15 cellular contexts compared by ENCODE assay signal in the genomic region with DNA sequence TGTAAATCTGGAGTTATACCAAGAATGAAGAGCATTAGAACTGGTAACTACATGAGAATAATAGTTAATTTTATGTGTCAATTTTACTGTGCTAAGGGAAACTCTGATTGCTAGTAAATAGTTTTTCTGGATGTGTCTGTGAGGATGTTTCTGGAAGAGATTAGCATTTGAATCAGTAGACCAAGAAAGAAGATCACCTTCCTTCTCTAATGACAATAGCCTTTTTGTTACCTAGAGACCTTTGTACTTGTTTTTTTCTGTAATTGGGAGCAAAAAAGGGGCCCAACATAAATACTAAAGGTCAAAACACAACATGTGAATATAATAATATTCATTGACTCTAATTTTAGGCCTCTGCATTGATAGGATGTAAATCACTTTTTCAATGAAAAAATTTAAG.
DNase-seq lines count a peak whose midpoint lies in the region; FAIRE-seq and TF ChIP-seq lines count a peak whose summit lies in the region.
"Had no signal": no experiment of that assay in that cellular context is flagged by ENCODE, and none has a peak within 500 bp of the region (broad histone marks: within the 10 kb centered on the region; RNA-seq: fewer than 3 reads in every experiment).

No MANE protein-coding gene starts in this region.

- no peak for TF ChIP-seq CTCF in H1 (IDR thresholded peaks at IDR 0.05; ENCODE audit: control extremely low read depth in 1 of 3, insufficient read depth in 1 of 3, low read depth in 1 of 3, low read length in 3 of 3)

- H3K27me3 Mint-ChIP-seq in T-helper 2 cell treated with Interferon-gamma antibody and Interleukin-4, amounts not matched to agents 5 μg/mL and 100 μg/mL, for 36 hours (ENCODE audit: low read depth), result no peaks in the 10 kb centered on the region
- H3K27me3 Mint-ChIP-seq: B cell had no signal

- no peak overlapping the region for H4K91ac ChIP-seq in H1 (replicated peaks; ENCODE audit: insufficient read length, low read length)

- peak overlapping the region; percentile 92 for H4K5ac ChIP-seq in H1 (ENCODE audit: insufficient read length, low read depth, low read length)

- CTCF ChIA-PET in H1 (lab: Charles Lee; ENCODE audit: partially characterized antibody), result no interaction called here

- peaks cover 31% of the 10 kb centered on the region for H3K9me3 ChIP-seq in HUES48 (ENCODE audit: control insufficient read depth, insufficient read depth, low read length)
- peaks cover 22 to 23% of the 10 kb centered on the region in 2 experiments for H3K9me3 ChIP-seq in H1 (ENCODE audit: insufficient read depth in 2 of 2, low read depth in 1 of 2, low read length in 1 of 2)

- H2AFZ ChIP-seq in H1 (ENCODE audit: low read length), result no peak overlapping the region

- H2BK120ac ChIP-seq in H1 (replicated peaks; ENCODE audit: low read depth, low read length), result no peak overlapping the region

- no peak for TF ChIP-seq POLR2A in H1 (IDR thresholded peaks at IDR 0.05; ENCODE audit: control extremely low read depth in 1 of 2, low read depth in 2 of 2, low read length in 2 of 2)

- DNase-seq in H1 (ENCODE audit: low read depth in 1 of 2, low spot score in 2 of 2) (no peak), iPS-NIHi11 (ENCODE audit: low spot score) (peak; percentile 14), ecto neural progenitor cell (ENCODE audit: low spot score) (no peak), UCSD-AML1 (lab: John Stamatoyannopoulos, UW; ENCODE audit: unreplicated experiment) (no peak)
- no peak for DNase-seq in T-helper 2 cell treated with Interferon-gamma antibody and Interleukin-4, amounts not matched to agents 5 μg/mL and 100 μg/mL, for 36 hours (ENCODE audit: low spot score)
- DNase-seq: Calu3; CD8-positive, alpha-beta T cell; DMS79 treated with DMSO at 0.1 percent for 48 hours; GF-D8; GOT3 had no signal

- no peak overlapping the region for H3K4me3 Mint-ChIP-seq in T-helper 2 cell treated with Interferon-gamma antibody and Interleukin-4, amounts not matched to agents 5 μg/mL and 100 μg/mL, for 36 hours
- H3K4me3 Mint-ChIP-seq: B cell; CD8-positive, alpha-beta T cell had no signal

- no peak overlapping the region for H2BK5ac ChIP-seq in H1 (ENCODE audit: low read depth, low read length)

- no peak overlapping the region for H3K23ac ChIP-seq in H1 (ENCODE audit: insufficient read length)

- H3K9ac ChIP-seq in HUES48 (ENCODE audit: low read depth, low read length) (no peak overlapping the region), H1 (replicated peaks in 1 of 4; ENCODE audit: extremely low read depth in 1 of 4, low read depth in 3 of 4, low read length in 3 of 4) (no peak overlapping the region)
- H3K9ac ChIP-seq: BLaER1 treated with 17β-estradiol and CSF1 and Interleukin-3, amounts not matched to agents 10 nM and 100 nM had no signal

- H3K79me2 ChIP-seq in H1 (ENCODE audit: control insufficient read depth in 1 of 2, insufficient read depth in 2 of 2, low read length in 2 of 2), result no peaks in the 10 kb centered on the region

- peak overlapping the region; percentile 13; the same call in 1 of the 2 replicates for H3K4me3 ChIP-seq in HUES48 (ENCODE audit: low read depth, low read length)
- peak overlapping the region in 1 of 4 experiments; percentile 40; a peak in 2 of 8 replicates for H3K4me3 ChIP-seq in H1 (ENCODE audit: extremely low read depth in 1 of 4, insufficient read depth in 2 of 4, low read depth in 3 of 4, low read length in 4 of 4)
- H3K4me3 ChIP-seq: BLaER1 treated with 17β-estradiol and CSF1 and Interleukin-3, amounts not matched to agents 10 nM and 100 nM; HAP-1 had no signal

- no peak for TF ChIP-seq RAD21 in H1 (IDR thresholded peaks at IDR 0.05 in 1 of 2, conservative IDR thresholded peaks at IDR 0.05 in 1 of 2; ENCODE audit: low read depth in 2 of 2, low read length in 2 of 2)

- FAIRE-seq in H1 (lab: Jason Lieb, UNC), result peak; percentile 13

- no peaks in the 10 kb centered on the region for H4K20me1 ChIP-seq in H1 (replicated peaks in 1 of 2; ENCODE audit: control insufficient read depth in 1 of 2, insufficient read depth in 2 of 2, low read length in 2 of 2)
- H4K20me1 ChIP-seq: BLaER1 treated with 17β-estradiol and CSF1 and Interleukin-3, amounts not matched to agents 10 nM and 100 nM had no signal

- H2AK5ac ChIP-seq in H1 (ENCODE audit: low read depth, low read length), result no peak overlapping the region

- no peaks in the 10 kb centered on the region; the same call in 1 of the 2 replicates for H3K23me2 ChIP-seq in H1 (ENCODE audit: low read depth, low read length)

- no peak overlapping the region; the same call in 1 of the 2 replicates for H3K18ac ChIP-seq in H1 (ENCODE audit: extremely low read depth, low read length)

- H3K79me1 ChIP-seq in H1 (ENCODE audit: low read depth, low read length), result no peaks in the 10 kb centered on the region

- H4K8ac ChIP-seq in H1 (ENCODE audit: extremely low read depth, insufficient read depth, low read length), result no peak overlapping the region

- no peak overlapping the region for H3K4ac ChIP-seq in H1 (replicated peaks; ENCODE audit: insufficient read length, low read depth, low read length)

- H2BK12ac ChIP-seq in H1 (ENCODE audit: low read depth, low read length), result no peak overlapping the region

- no peaks in the 10 kb centered on the region for H3K4me1 Mint-ChIP-seq in T-helper 2 cell treated with Interferon-gamma antibody and Interleukin-4, amounts not matched to agents 5 μg/mL and 100 μg/mL, for 36 hours (ENCODE audit: low read depth)
- H3K4me1 Mint-ChIP-seq: B cell had no signal

- H3K27ac ChIP-seq in HUES48 (ENCODE audit: low read depth, low read length), result peak overlapping the region; percentile 69
- no peak overlapping the region for H3K27ac ChIP-seq in H1 (ENCODE audit: low read depth, low read length)
- H3K27ac ChIP-seq: BLaER1 treated with 17β-estradiol and CSF1 and Interleukin-3, amounts not matched to agents 10 nM and 100 nM; HL-60 had no signal

- no peak for TF ChIP-seq EP300 in H1 (IDR thresholded peaks at IDR 0.05; ENCODE audit: borderline replicate concordance in 1 of 2, low read depth in 2 of 2, low read length in 2 of 2)

- H2BK20ac ChIP-seq in H1 (ENCODE audit: low read length), result no peak overlapping the region

- POLR2A ChIA-PET in H1 (lab: Charles Lee; ENCODE audit: partially characterized antibody), result no interaction called here

- H3K36me3 Mint-ChIP-seq in T-helper 2 cell treated with Interferon-gamma antibody and Interleukin-4, amounts not matched to agents 5 μg/mL and 100 μg/mL, for 36 hours (ENCODE audit: low read depth), result no peaks in the 10 kb centered on the region

- no peak overlapping the region for H3K27ac Mint-ChIP-seq in T-helper 2 cell treated with Interferon-gamma antibody and Interleukin-4, amounts not matched to agents 5 μg/mL and 100 μg/mL, for 36 hours
- H3K27ac Mint-ChIP-seq: B cell; CD8-positive, alpha-beta T cell had no signal

- H3K36me3 ChIP-seq in HUES48 (ENCODE audit: control insufficient read depth, insufficient read depth, low read length) (no peaks in the 10 kb centered on the region; the same call in 1 of the 2 replicates), H1 (ENCODE audit: control insufficient read depth in 2 of 4, insufficient read depth in 4 of 4, low read length in 3 of 4) (peaks cover 0 to 21% (median 0%) of the 10 kb centered on the region in 4 experiments; a peak in 3 of 8 replicates)
- H3K36me3 ChIP-seq: HAP-1 had no signal

- no peak overlapping the region for H3K56ac ChIP-seq in H1 (replicated peaks; ENCODE audit: insufficient read length, low read depth, low read length)

- H3K9me3 Mint-ChIP-seq in T-helper 2 cell treated with Interferon-gamma antibody and Interleukin-4, amounts not matched to agents 5 μg/mL and 100 μg/mL, for 36 hours, result peaks cover 19% of the 10 kb centered on the region

- H3K4me1 ChIP-seq in HUES48 (ENCODE audit: control insufficient read depth, insufficient read depth, low read length) (peaks cover 28% of the 10 kb centered on the region), H1 (replicated peaks in 1 of 4; ENCODE audit: control insufficient read depth in 3 of 4, insufficient read depth in 4 of 4, low read length in 3 of 4) (peaks cover 0 to 12% (median 9%) of the 10 kb centered on the region in 4 experiments; a peak in 4 of 7 replicates)
- H3K4me1 ChIP-seq: BLaER1 treated with 17β-estradiol and CSF1 and Interleukin-3, amounts not matched to agents 10 nM and 100 nM had no signal

- H3K14ac ChIP-seq in H1 (ENCODE audit: insufficient read length), result no peak overlapping the region

- H3K4me2 ChIP-seq in H1 (ENCODE audit: insufficient read depth in 1 of 2, low read depth in 2 of 2, low read length in 2 of 2), result peak overlapping the region; percentile 8 to 22; a peak in 2 of 4 replicates
- H3K4me2 ChIP-seq: BLaER1 treated with 17β-estradiol and CSF1 and Interleukin-3, amounts not matched to agents 10 nM and 100 nM had no signal

- H2BK15ac ChIP-seq in H1 (ENCODE audit: low read length), result no peak overlapping the region

- H3K27me3 ChIP-seq in HUES48 (ENCODE audit: control insufficient read depth, insufficient read depth, low read length) (no peaks in the 10 kb centered on the region), H1 (replicated peaks in 1 of 4; ENCODE audit: control insufficient read depth in 3 of 4, extremely low read depth in 1 of 4, insufficient read depth in 3 of 4, low read length in 3 of 4) (no peaks in the 10 kb centered on the region)
- H3K27me3 ChIP-seq: BLaER1 treated with 17β-estradiol and CSF1 and Interleukin-3, amounts not matched to agents 10 nM and 100 nM had no signal

TF ChIP-seq in H1, 55 proteins besides CTCF, POLR2A, EP300 and RAD21 (continues in another document):
- TF ChIP-seq KDM5A (IDR thresholded peaks at IDR 0.05; ENCODE audit: low read length), result no peak
